Comparison of ENCODE assay signal across 1 cellular context in the genomic region with DNA sequence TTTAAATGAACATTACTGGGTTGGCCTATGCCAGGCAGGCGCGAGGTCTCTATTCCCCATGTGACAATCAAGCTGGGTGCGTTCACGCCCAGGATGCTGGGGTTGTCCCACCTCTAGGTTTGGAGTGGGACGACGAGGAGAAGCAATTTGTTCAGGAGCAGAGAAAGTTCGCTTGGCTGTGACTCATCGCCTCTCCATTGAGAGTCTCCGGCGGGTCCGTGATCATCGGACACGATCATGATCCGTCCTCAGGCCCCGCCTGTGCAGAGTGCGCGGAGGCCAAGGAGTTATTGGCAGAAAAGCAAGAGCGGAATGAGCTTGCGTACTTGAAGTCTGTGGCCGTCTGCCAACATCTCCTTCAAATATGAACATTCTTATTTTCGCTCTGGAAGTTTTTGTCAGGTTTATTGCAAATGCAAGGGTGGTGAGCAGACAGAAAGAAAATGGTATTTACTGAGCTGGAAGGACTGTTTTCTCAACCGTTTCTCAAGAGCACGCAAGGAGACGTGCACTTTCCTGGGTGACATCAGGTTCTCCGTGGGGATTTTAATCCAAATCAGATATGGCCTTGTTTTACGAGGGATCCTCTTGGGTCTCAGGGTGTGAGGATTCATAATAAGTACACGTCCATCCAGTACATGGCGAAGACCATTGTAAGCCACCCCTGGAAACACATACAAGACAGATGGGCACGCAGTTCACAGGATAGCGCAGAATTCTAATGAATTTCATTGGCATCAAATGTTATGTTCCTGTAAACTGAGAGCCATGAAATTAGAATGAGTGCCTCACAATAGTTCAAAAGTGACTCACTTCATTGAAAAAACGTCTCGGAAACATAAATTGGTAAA.
A peak's percentile ranks its signal among the peaks of the same experiment; 100 is the strongest.
TF ChIP-seq lines count a peak whose summit lies in the region.

No MANE protein-coding gene starts in this region.

TF ChIP-seq in HEK293, 187 proteins besides CTCF, POLR2A, EP300 and RAD21 (continued from another document):
- TF ChIP-seq, protein P1, sequence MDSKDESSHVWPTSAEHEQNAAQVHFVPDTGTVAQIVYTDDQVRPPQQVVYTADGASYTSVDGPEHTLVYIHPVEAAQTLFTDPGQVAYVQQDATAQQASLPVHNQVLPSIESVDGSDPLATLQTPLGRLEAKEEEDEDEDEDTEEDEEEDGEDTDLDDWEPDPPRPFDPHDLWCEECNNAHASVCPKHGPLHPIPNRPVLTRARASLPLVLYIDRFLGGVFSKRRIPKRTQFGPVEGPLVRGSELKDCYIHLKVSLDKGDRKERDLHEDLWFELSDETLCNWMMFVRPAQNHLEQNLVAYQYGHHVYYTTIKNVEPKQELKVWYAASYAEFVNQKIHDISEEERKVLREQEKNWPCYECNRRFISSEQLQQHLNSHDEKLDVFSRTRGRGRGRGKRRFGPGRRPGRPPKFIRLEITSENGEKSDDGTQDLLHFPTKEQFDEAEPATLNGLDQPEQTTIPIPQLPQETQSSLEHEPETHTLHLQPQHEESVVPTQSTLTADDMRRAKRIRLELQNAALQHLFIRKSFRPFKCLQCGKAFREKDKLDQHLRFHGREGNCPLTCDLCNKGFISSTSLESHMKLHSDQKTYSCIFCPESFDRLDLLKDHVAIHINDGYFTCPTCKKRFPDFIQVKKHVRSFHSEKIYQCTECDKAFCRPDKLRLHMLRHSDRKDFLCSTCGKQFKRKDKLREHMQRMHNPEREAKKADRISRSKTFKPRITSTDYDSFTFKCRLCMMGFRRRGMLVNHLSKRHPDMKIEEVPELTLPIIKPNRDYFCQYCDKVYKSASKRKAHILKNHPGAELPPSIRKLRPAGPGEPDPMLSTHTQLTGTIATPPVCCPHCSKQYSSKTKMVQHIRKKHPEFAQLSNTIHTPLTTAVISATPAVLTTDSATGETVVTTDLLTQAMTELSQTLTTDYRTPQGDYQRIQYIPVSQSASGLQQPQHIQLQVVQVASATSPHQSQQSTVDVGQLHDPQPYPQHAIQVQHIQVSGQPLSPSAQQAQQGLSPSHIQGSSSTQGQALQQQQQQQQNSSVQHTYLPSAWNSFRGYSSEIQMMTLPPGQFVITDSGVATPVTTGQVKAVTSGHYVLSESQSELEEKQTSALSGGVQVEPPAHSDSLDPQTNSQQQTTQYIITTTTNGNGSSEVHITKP (tag by site-specific recombination; IDR thresholded peaks at IDR 0.05): no peak
- no peak for TF ChIP-seq ZSCAN30 (tag by site-specific recombination; IDR thresholded peaks at IDR 0.05)
- TF ChIP-seq, protein P2, sequence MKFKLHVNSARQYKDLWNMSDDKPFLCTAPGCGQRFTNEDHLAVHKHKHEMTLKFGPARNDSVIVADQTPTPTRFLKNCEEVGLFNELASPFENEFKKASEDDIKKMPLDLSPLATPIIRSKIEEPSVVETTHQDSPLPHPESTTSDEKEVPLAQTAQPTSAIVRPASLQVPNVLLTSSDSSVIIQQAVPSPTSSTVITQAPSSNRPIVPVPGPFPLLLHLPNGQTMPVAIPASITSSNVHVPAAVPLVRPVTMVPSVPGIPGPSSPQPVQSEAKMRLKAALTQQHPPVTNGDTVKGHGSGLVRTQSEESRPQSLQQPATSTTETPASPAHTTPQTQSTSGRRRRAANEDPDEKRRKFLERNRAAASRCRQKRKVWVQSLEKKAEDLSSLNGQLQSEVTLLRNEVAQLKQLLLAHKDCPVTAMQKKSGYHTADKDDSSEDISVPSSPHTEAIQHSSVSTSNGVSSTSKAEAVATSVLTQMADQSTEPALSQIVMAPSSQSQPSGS (tag by site-specific recombination; IDR thresholded peaks at IDR 0.05; ENCODE audit: low read depth): no peak
- no peak for TF ChIP-seq SP3 (tag by site-specific recombination; IDR thresholded peaks at IDR 0.05)
- no peak for TF ChIP-seq HOXC10 (CRISPR knock-in tag; IDR thresholded peaks at IDR 0.05)
- TF ChIP-seq, protein P3, sequence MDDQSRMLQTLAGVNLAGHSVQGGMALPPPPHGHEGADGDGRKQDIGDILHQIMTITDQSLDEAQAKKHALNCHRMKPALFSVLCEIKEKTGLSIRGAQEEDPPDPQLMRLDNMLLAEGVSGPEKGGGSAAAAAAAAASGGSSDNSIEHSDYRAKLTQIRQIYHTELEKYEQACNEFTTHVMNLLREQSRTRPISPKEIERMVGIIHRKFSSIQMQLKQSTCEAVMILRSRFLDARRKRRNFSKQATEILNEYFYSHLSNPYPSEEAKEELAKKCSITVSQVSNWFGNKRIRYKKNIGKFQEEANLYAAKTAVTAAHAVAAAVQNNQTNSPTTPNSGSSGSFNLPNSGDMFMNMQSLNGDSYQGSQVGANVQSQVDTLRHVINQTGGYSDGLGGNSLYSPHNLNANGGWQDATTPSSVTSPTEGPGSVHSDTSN (CRISPR knock-in tag; IDR thresholded peaks at IDR 0.05): no peak
- TF ChIP-seq, protein P4, sequence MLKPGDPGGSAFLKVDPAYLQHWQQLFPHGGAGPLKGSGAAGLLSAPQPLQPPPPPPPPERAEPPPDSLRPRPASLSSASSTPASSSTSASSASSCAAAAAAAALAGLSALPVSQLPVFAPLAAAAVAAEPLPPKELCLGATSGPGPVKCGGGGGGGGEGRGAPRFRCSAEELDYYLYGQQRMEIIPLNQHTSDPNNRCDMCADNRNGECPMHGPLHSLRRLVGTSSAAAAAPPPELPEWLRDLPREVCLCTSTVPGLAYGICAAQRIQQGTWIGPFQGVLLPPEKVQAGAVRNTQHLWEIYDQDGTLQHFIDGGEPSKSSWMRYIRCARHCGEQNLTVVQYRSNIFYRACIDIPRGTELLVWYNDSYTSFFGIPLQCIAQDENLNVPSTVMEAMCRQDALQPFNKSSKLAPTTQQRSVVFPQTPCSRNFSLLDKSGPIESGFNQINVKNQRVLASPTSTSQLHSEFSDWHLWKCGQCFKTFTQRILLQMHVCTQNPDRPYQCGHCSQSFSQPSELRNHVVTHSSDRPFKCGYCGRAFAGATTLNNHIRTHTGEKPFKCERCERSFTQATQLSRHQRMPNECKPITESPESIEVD (tag by site-specific recombination; IDR thresholded peaks at IDR 0.05): peak; percentile 98
- TF ChIP-seq, protein P5, sequence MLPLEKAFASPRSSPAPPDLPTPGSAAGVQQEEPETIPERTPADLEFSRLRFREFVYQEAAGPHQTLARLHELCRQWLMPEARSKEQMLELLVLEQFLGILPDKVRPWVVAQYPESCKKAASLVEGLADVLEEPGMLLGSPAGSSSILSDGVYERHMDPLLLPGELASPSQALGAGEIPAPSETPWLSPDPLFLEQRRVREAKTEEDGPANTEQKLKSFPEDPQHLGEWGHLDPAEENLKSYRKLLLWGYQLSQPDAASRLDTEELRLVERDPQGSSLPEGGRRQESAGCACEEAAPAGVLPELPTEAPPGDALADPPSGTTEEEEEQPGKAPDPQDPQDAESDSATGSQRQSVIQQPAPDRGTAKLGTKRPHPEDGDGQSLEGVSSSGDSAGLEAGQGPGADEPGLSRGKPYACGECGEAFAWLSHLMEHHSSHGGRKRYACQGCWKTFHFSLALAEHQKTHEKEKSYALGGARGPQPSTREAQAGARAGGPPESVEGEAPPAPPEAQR (tag by site-specific recombination; IDR thresholded peaks at IDR 0.05): no peak
- TF ChIP-seq IKZF3 (tag by site-specific recombination; IDR thresholded peaks at IDR 0.05): no peak
- TF ChIP-seq ZBTB17 (tag by site-specific recombination; IDR thresholded peaks at IDR 0.05): peak; percentile 95
- TF ChIP-seq OVOL3 (tag by site-specific recombination; IDR thresholded peaks at IDR 0.05): no peak
- TF ChIP-seq ZNF121 (tag by site-specific recombination; IDR thresholded peaks at IDR 0.05): no peak
